8 cellular contexts compared by ENCODE assay signal in the genomic region with DNA sequence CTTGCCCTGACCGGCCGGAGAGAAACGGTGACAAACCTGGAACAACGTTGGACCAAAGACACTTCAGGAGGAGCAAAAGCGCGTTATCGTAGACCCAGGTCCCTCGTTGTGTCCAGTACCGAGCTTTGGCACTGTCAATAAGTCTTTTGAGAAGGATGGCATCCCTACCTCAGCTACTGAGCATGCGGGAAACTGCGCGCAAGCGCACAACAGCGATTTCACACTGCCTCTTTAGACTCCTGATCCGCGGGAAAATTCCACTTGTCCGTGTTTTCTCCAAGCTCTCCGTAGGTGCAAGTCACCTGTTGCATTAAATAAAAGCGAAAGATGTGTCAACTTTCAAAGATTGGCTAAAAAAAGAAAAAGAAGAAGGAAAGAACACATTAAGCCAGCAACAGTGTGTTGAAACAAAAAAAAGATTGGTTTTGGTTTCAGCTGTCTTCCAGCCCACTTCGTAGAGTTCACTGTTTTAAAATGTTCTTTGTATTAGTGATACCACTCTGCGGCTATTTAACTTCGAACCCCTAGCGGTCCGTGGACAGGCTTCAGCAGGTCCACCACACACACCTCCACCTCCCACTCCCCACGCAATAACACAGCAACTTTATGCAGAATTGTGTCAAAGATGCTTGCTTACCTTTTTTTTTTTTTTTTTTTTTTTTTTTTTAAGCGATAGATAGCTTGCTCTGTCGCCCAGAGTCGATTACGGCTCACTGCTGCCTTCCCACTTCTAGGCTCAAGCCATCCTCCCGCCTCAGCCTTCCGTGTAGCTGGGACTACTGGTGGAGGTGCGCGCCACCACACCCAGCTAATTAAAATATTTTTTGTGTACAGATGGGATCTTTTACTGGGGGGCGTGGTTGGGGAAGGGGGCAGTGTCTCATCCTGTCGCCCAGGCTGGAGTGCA.
DNase-seq lines count a peak whose midpoint lies in the region; ATAC-seq lines count a peak whose summit lies in the region.

A gene with protein sequence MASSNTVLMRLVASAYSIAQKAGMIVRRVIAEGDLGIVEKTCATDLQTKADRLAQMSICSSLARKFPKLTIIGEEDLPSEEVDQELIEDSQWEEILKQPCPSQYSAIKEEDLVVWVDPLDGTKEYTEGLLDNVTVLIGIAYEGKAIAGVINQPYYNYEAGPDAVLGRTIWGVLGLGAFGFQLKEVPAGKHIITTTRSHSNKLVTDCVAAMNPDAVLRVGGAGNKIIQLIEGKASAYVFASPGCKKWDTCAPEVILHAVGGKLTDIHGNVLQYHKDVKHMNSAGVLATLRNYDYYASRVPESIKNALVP (minus strand): TSS at position 139 of the 907 bp plus-strand sequence. CDS start 9,942 bp downstream, outside the sequence.

- H3K4me3 ChIP-seq in effector memory CD4-positive, alpha-beta T cell (ENCODE audit: insufficient read depth, low read depth, low read length, poor library complexity, severe bottlenecking) = peak within 1 kb of the TSS; percentile 75

- H3K9me3 ChIP-seq in effector memory CD4-positive, alpha-beta T cell (ENCODE audit: control insufficient read depth, low read length) = no peaks in the 10 kb centered on the region

- H3K27ac ChIP-seq in effector memory CD4-positive, alpha-beta T cell (ENCODE audit: insufficient read depth, low read length, poor library complexity, severe bottlenecking) = peak within 1 kb of the TSS; percentile 72

- ATAC-seq in GM19468 (IDR thresholded peaks at IDR 0.05; ENCODE audit: extremely low read depth, unreplicated experiment) = peak; percentile 46

- no peaks in the 10 kb centered on the region for H3K27me3 ChIP-seq in effector memory CD4-positive, alpha-beta T cell (replicated peaks; ENCODE audit: control insufficient read depth, insufficient read depth, low read length, poor library complexity, severe bottlenecking)

- no peaks in the 10 kb centered on the region for H3K36me3 ChIP-seq in effector memory CD4-positive, alpha-beta T cell (ENCODE audit: control insufficient read depth, insufficient read depth, low read length)

- no peaks in the 10 kb centered on the region for H3K4me1 ChIP-seq in effector memory CD4-positive, alpha-beta T cell (ENCODE audit: control insufficient read depth, insufficient read depth, low read length, poor library complexity, severe bottlenecking)

- DNase-seq in COLO668 (lab: John Stamatoyannopoulos, UW; ENCODE audit: unreplicated experiment) = peak; percentile 98
- DNase-seq in HS-5 (ENCODE audit: low read depth) = peak; percentile 88
- peak; percentile 90 for DNase-seq in NK-92 treated with Interleukin-12 subunit alpha and Interleukin-12 subunit beta, amount 100 ng/mL, for 24 hours (lab: John Stamatoyannopoulos, UW)
- peak; percentile 99 for DNase-seq in activated CD8-positive, alpha-beta memory T cell treated with anti-CD3 and anti-CD28 coated beads for 24 hours
- DNase-seq in effector memory CD4-positive, alpha-beta T cell = peak; percentile 91 to 97 (median 96)
- DNase-seq in medulla oblongata (ENCODE audit: extremely low spot score) = peak; percentile 97
- peak; percentile 98 for DNase-seq in stimulated activated CD8-positive, alpha-beta memory T cell treated with anti-CD3 and anti-CD28 coated beads, Interleukin-12 subunit alpha, Interleukin-12 subunit beta, amount 100 ng/mL, for 1 hour (ENCODE audit: low read depth)

Comparison
In these comparisons a context has a peak if more than half of its experiments do, and no peak if none do; other contexts are left out.
1. Peak in every context shown above with its lines: DNase-seq, ATAC-seq, H3K4me3 ChIP-seq and H3K27ac ChIP-seq.